Comparison of ENCODE assay signal across 1 cellular context in the genomic region with DNA sequence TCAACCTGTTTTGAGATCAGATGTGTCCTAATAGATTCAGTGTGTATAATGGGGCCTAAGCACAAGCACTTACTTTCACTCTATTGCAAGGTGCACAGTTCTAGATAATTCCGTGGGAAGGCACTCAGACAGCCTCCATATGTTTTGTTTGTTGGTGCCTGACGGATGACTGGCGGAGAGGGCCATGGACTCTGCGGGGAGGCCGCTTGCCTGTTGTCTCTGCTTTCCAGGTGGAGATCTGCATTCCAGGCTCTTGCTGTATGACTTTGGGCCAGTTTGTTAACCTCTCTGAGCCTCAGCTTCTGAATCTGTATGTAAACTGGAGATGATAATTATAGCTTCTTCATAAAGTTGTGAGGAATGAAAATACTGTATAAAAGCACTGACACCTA.
TF ChIP-seq lines count a peak whose summit lies in the region.

No MANE protein-coding gene starts in this region.

TF ChIP-seq in HepG2, 621 proteins besides CTCF, POLR2A, EP300 and RAD21 (continued from another document):
- TF ChIP-seq, protein P1, sequence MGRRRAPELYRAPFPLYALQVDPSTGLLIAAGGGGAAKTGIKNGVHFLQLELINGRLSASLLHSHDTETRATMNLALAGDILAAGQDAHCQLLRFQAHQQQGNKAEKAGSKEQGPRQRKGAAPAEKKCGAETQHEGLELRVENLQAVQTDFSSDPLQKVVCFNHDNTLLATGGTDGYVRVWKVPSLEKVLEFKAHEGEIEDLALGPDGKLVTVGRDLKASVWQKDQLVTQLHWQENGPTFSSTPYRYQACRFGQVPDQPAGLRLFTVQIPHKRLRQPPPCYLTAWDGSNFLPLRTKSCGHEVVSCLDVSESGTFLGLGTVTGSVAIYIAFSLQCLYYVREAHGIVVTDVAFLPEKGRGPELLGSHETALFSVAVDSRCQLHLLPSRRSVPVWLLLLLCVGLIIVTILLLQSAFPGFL (CRISPR knock-in tag; IDR thresholded peaks at IDR 0.05), result no peak
- TF ChIP-seq MED1 (CRISPR knock-in tag; IDR thresholded peaks at IDR 0.05) (peak; percentile 23; the same call in 1 of the 2 replicates), TBP (CRISPR knock-in tag; IDR thresholded peaks at IDR 0.05) (no peak), ZNF589 (CRISPR knock-in tag; conservative IDR thresholded peaks at IDR 0.05) (no peak), TEAD3 (CRISPR knock-in tag; optimal IDR thresholded peaks at IDR 0.05; ENCODE audit: borderline replicate concordance) (peak; percentile 53), KDM1A (CRISPR knock-in tag; IDR thresholded peaks at IDR 0.05) (no peak), FIP1L1 (IDR thresholded peaks at IDR 0.05; ENCODE audit: borderline replicate concordance, insufficient read depth, low read depth, low read length) (no peak), HOXA3 (CRISPR knock-in tag; IDR thresholded peaks at IDR 0.05) (no peak), RNF2 (conservative IDR thresholded peaks at IDR 0.05; ENCODE audit: low read depth) (no peak), HDAC1 (CRISPR knock-in tag; IDR thresholded peaks at IDR 0.05) (0 out of 2 replicates have a peak, but pooled peaks have one; percentile 18)
- TF ChIP-seq, protein P2, sequence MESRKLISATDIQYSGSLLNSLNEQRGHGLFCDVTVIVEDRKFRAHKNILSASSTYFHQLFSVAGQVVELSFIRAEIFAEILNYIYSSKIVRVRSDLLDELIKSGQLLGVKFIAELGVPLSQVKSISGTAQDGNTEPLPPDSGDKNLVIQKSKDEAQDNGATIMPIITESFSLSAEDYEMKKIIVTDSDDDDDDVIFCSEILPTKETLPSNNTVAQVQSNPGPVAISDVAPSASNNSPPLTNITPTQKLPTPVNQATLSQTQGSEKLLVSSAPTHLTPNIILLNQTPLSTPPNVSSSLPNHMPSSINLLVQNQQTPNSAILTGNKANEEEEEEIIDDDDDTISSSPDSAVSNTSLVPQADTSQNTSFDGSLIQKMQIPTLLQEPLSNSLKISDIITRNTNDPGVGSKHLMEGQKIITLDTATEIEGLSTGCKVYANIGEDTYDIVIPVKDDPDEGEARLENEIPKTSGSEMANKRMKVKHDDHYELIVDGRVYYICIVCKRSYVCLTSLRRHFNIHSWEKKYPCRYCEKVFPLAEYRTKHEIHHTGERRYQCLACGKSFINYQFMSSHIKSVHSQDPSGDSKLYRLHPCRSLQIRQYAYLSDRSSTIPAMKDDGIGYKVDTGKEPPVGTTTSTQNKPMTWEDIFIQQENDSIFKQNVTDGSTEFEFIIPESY (CRISPR knock-in tag; IDR thresholded peaks at IDR 0.05), result peak; percentile 96
- TF ChIP-seq, protein P3, sequence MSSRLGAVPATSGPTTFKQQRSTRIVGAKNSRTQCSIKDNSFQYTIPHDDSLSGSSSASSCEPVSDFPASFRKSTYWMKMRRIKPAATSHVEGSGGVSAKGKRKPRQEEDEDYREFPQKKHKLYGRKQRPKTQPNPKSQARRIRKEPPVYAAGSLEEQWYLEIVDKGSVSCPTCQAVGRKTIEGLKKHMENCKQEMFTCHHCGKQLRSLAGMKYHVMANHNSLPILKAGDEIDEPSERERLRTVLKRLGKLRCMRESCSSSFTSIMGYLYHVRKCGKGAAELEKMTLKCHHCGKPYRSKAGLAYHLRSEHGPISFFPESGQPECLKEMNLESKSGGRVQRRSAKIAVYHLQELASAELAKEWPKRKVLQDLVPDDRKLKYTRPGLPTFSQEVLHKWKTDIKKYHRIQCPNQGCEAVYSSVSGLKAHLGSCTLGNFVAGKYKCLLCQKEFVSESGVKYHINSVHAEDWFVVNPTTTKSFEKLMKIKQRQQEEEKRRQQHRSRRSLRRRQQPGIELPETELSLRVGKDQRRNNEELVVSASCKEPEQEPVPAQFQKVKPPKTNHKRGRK (CRISPR knock-in tag; IDR thresholded peaks at IDR 0.05), result no peak
- TF ChIP-seq, protein P4, sequence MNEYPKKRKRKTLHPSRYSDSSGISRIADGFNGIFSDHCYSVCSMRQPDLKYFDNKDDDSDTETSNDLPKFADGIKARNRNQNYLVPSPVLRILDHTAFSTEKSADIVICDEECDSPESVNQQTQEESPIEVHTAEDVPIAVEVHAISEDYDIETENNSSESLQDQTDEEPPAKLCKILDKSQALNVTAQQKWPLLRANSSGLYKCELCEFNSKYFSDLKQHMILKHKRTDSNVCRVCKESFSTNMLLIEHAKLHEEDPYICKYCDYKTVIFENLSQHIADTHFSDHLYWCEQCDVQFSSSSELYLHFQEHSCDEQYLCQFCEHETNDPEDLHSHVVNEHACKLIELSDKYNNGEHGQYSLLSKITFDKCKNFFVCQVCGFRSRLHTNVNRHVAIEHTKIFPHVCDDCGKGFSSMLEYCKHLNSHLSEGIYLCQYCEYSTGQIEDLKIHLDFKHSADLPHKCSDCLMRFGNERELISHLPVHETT (CRISPR knock-in tag; conservative IDR thresholded peaks at IDR 0.05), result no peak
